ENCODE assay signal across 8 cellular contexts in genomic region chr3:45841380-45841700, GRCh38. TPM values are rescaled to one million over a fixed set of nuclear protein-coding genes. Genes with fewer than 3 reads are reported as not detected.
DNase-seq lines count a peak whose midpoint lies in the region; ATAC-seq and TF ChIP-seq lines count a peak whose summit lies in the region.

No MANE protein-coding gene starts in this region.

- WGBS in ectodermal cell, 2 experiments = 14 to 15% methylated on average over 12 of the region's 12 CpGs

- H3K27ac Mint-ChIP-seq in CD4-positive, CD25-positive, alpha-beta regulatory T cell = peak overlapping the region; percentile 74 to 93 (median 92)

- no peaks in the 10 kb centered on the region for H3K9me3 ChIP-seq in CD4-positive, CD25-positive, alpha-beta regulatory T cell (ENCODE audit: control insufficient read depth in 2 of 2, low read length in 2 of 2)
- H3K9me3 ChIP-seq in ectodermal cell (ENCODE audit: control insufficient read depth, low read length) (no peaks in the 10 kb centered on the region), mononuclear cell (ENCODE audit: low read depth, low read length) (no peaks in the 10 kb centered on the region)

- H3K27me3 Mint-ChIP-seq in CD4-positive, CD25-positive, alpha-beta regulatory T cell = peaks cover 39% of the 10 kb centered on the region

- peak in 1 of 3 donors; percentile 48 for DNase-seq in CD4-positive, CD25-positive, alpha-beta regulatory T cell
- DNase-seq in HEK293T (ENCODE audit: extremely low spot score) (peak; percentile 24), RKO (ENCODE audit: low spot score) (peak; percentile 47), GM10248 (ENCODE audit: extremely low spot score) (no peak), NCI-H187 treated with DMSO at 0.1 percent for 48 hours (lab: John Stamatoyannopoulos, UW) (no peak), NCI-H2171 (lab: John Stamatoyannopoulos, UW) (no peak)

- H3K36me3 Mint-ChIP-seq in CD4-positive, CD25-positive, alpha-beta regulatory T cell = peaks cover 18% of the 10 kb centered on the region

- peaks cover 3% of the 10 kb centered on the region for H3K27me3 ChIP-seq in CD4-positive, CD25-positive, alpha-beta regulatory T cell (ENCODE audit: control insufficient read depth, insufficient read depth, low read length)
- H3K27me3 ChIP-seq in ectodermal cell (ENCODE audit: control insufficient read depth, insufficient read depth, low read length, poor library complexity, severe bottlenecking) (peaks cover 42% of the 10 kb centered on the region), mononuclear cell (ENCODE audit: insufficient read depth, low read length) (no peaks in the 10 kb centered on the region)

- TF ChIP-seq CTCF in GM10248 (IDR thresholded peaks at IDR 0.05; ENCODE audit: control extremely low read depth, extremely low read depth, low read depth, missing control alignments) = no peak

- ATAC-seq in CD4-positive, CD25-positive, alpha-beta regulatory T cell (ENCODE audit: low read depth in 2 of 2) = peak; percentile 29 to 30

- peak overlapping the region; percentile 93 to 96 (median 95) for H3K4me3 Mint-ChIP-seq in CD4-positive, CD25-positive, alpha-beta regulatory T cell

- POLR2A ChIA-PET in HEK293T (lab: Yijun Ruan, JAX) (no interaction called here), GM10248 (lab: Yijun Ruan, JAX) (interaction anchor here (0.9 kb wide), 1 partner anchor 20 kb away, joined by 3 read pairs; no protein-coding TSS in a partner anchor)

- CTCF ChIA-PET in HEK293T (lab: Yijun Ruan, JAX) (no interaction called here), GM10248 (lab: Yijun Ruan, JAX) (interaction anchor here (0.9 to 4.9 kb wide), 6 partner anchors 12 to 87 kb away, joined by 3 to 23 read pairs (median 6); no protein-coding TSS in a partner anchor)

- peaks cover 15% of the 10 kb centered on the region for H3K4me1 ChIP-seq in CD4-positive, CD25-positive, alpha-beta regulatory T cell (ENCODE audit: control insufficient read depth, insufficient read depth, low read length, poor library complexity, severe bottlenecking)
- H3K4me1 ChIP-seq in ectodermal cell (ENCODE audit: control insufficient read depth, insufficient read depth, low read length) (no peaks in the 10 kb centered on the region), mononuclear cell (ENCODE audit: insufficient read depth, low read length) (peaks cover 16% of the 10 kb centered on the region)

- H3K36me3 ChIP-seq in CD4-positive, CD25-positive, alpha-beta regulatory T cell (ENCODE audit: control insufficient read depth, insufficient read depth, low read length) = peaks cover 3% of the 10 kb centered on the region
- no peaks in the 10 kb centered on the region for H3K36me3 ChIP-seq in ectodermal cell (ENCODE audit: control insufficient read depth, insufficient read depth, low read length)

- H3K9me3 Mint-ChIP-seq in CD4-positive, CD25-positive, alpha-beta regulatory T cell = peaks cover 0 to 3% (median 0%) of the 10 kb centered on the region in 7 donors

- H3K4me3 ChIP-seq in CD4-positive, CD25-positive, alpha-beta regulatory T cell (ENCODE audit: low read depth, low read length) = peak overlapping the region; percentile 68
- H3K4me3 ChIP-seq in ectodermal cell (ENCODE audit: insufficient read depth, low read depth, low read length) = peak overlapping the region; percentile 90
- H3K4me3 ChIP-seq in mononuclear cell (ENCODE audit: low read length) = peak overlapping the region; percentile 67

- H3K27ac ChIP-seq in CD4-positive, CD25-positive, alpha-beta regulatory T cell (ENCODE audit: insufficient read depth, low read length, poor library complexity, severe bottlenecking) = peak overlapping the region; percentile 75
- peak overlapping the region; percentile 64 for H3K27ac ChIP-seq in ectodermal cell (ENCODE audit: insufficient read depth, low read depth, low read length, poor library complexity, severe bottlenecking)

- peaks cover 8 to 32% (median 16%) of the 10 kb centered on the region in 4 donors for H3K4me1 Mint-ChIP-seq in CD4-positive, CD25-positive, alpha-beta regulatory T cell

TF ChIP-seq in HEK293T, 16 proteins besides CTCF, POLR2A, EP300 and RAD21:
- TF ChIP-seq ELF4 (IDR thresholded peaks at IDR 0.05) = no peak
- TF ChIP-seq L3MBTL2 (conservative IDR thresholded peaks at IDR 0.05) = no peak
- TF ChIP-seq FOXM1 (IDR thresholded peaks at IDR 0.05; ENCODE audit: borderline replicate concordance) = no peak
- TF ChIP-seq PKNOX1 (IDR thresholded peaks at IDR 0.05) = no peak
- TF ChIP-seq FOXA1 (IDR thresholded peaks at IDR 0.05) = no peak
- TF ChIP-seq NFRKB (IDR thresholded peaks at IDR 0.05) = no peak
- TF ChIP-seq SUZ12 (IDR thresholded peaks at IDR 0.05) = no peak
- no peak for TF ChIP-seq TARDBP (IDR thresholded peaks at IDR 0.05)
- TF ChIP-seq ZNF384 (IDR thresholded peaks at IDR 0.05) = no peak
- no peak for TF ChIP-seq BHLHE40 (IDR thresholded peaks at IDR 0.05; ENCODE audit: borderline replicate concordance)
- TF ChIP-seq ARNT (IDR thresholded peaks at IDR 0.05) = no peak
- TF ChIP-seq HDGF (IDR thresholded peaks at IDR 0.05; ENCODE audit: borderline replicate concordance) = no peak
- TF ChIP-seq SP1 (IDR thresholded peaks at IDR 0.05) = no peak
- TF ChIP-seq FOXK2 (IDR thresholded peaks at IDR 0.05) = no peak
- TF ChIP-seq LEF1 (IDR thresholded peaks at IDR 0.05; ENCODE audit: borderline replicate concordance) = no peak

RNA-seq across cellular contexts. Expression of gene LZTFL1, which starts 0.6 kb away (rescaled TPM):
- total RNA-seq in CD4-positive, CD25-positive, alpha-beta regulatory T cell = 7.6 TPM
- polyA plus RNA-seq in CD4-positive, CD25-positive, alpha-beta regulatory T cell = 10 to 100 TPM in 3 of 4 donors, 1 to 10 TPM in 1; 6.4 to 14.6 (median 11.3) TPM
- 20.3 TPM for polyA plus RNA-seq in ectodermal cell (2013, experiment 1 of 4)
- polyA plus RNA-seq in ectodermal cell (2013, experiment 2 of 4) = 21.6 TPM
- polyA plus RNA-seq in ectodermal cell (2013, experiment 3 of 4) = 20.9 TPM
- polyA plus RNA-seq in ectodermal cell (2013, experiment 4 of 4) = 28.8 TPM
- 8.5 TPM for total RNA-seq in mononuclear cell

RNA-seq across cellular contexts. Expression of gene CCR9, which starts 45.0 kb away (rescaled TPM):
- not detected for total RNA-seq in CD4-positive, CD25-positive, alpha-beta regulatory T cell
- polyA plus RNA-seq in CD4-positive, CD25-positive, alpha-beta regulatory T cell = 10 to 100 TPM in 3 of 4 donors, 1 to 10 TPM in 1; 5.6 to 16.7 (median 11.3) TPM
- not detected for polyA plus RNA-seq in ectodermal cell (2013, experiment 1 of 4)
- polyA plus RNA-seq in ectodermal cell (2013, experiment 2 of 4) = not detected
- not detected for polyA plus RNA-seq in ectodermal cell (2013, experiment 3 of 4)
- not detected for polyA plus RNA-seq in ectodermal cell (2013, experiment 4 of 4)
- total RNA-seq in mononuclear cell = 0.94 TPM

RNA-seq across cellular contexts. Expression of gene SLC6A20, which starts 45.0 kb away (rescaled TPM):
- total RNA-seq in CD4-positive, CD25-positive, alpha-beta regulatory T cell = not detected
- under 1 TPM in 1 of 4 donors, not detected in 3; 0.54 TPM for polyA plus RNA-seq in CD4-positive, CD25-positive, alpha-beta regulatory T cell
- polyA plus RNA-seq in ectodermal cell (2013, experiment 1 of 4) = not detected
- not detected for polyA plus RNA-seq in ectodermal cell (2013, experiment 2 of 4)
- not detected for polyA plus RNA-seq in ectodermal cell (2013, experiment 3 of 4)
- polyA plus RNA-seq in ectodermal cell (2013, experiment 4 of 4) = not detected
- total RNA-seq in mononuclear cell = 0.10 TPM

Comparison
In these comparisons a context has a peak if more than half of its experiments do, and no peak if none do; other contexts are left out.
1. DNase-seq: peak in HEK293T (single experiment) and RKO (single experiment); none in GM10248 (single experiment), NCI-H187 treated with DMSO at 0.1 percent for 48 hours (single experiment) and NCI-H2171 (single experiment).
2. Peak in every context shown above with its lines, with median percentiles within 50 percentile points of each other: H3K4me3 ChIP-seq.